Comparison of ENCODE assay signal across 8 cellular contexts in the genomic region with DNA sequence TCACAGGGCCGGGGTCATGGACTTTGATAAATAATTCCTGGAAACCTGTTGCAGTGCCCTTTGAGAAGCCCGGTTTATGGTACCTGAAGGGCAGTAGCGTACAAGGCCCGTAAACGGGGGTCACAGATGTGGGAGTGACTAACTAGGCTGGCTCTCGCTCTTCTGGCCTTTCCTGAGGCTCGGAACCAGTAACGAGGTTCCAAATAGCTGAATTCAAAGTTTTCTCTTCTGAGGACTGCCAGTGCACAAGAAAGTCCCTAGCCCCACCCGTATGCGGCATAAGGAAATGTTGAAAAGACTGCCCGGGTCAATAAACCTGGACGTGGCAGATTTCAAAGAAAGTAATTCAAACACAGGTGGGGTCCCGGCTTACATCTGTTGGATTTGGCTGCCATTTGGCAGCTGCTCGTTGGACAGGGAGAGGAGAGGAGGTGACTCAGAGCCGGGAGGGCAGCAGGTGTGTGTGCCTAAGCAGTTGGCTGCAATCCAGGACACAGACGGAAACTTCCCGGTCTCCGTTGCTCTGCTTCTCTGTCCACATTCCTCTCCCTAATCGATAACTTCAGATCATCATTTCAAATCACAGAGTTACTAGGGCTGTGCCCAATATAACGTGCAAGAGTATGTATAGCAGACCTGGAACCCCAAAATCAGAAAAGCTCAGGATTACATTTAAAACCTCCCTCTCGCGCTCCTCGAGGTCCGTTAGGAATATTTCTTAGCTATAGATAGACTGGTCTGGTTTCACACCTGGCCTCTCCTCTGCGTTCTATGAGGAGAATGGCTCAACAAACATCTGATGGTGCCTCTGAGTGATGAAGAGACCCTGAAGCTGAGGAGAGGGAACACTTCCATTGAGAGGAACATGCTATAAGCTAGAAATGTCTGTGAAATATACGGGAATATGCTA. TPM values are rescaled to one million over a fixed set of nuclear protein-coding genes. Genes with fewer than 3 reads are reported as not detected.
DNase-seq lines count a peak whose midpoint lies in the region; ATAC-seq and TF ChIP-seq lines count a peak whose summit lies in the region.

No MANE protein-coding gene starts in this region.

- DNase-seq in COR-L47 (lab: John Stamatoyannopoulos, UW) (peak; percentile 93), SHP77 treated with DMSO at 0.1 percent for 48 hours (lab: John Stamatoyannopoulos, UW) (peak; percentile 97), hypothalamus (lab: John Stamatoyannopoulos, UW) (peak in 33 of 51 donors; percentile 2 to 81 (median 23)), retinal pigment epithelial cell (ENCODE audit: low read depth) (peak; percentile 24)
- peak; percentile 21 for DNase-seq in Jurkat, Clone E6-1 (ENCODE audit: low read depth, low spot score)

- peak; percentile 11 for ATAC-seq in GM21390 (IDR thresholded peaks at IDR 0.05; ENCODE audit: unreplicated experiment)
- no peak for ATAC-seq in HG03469 (IDR thresholded peaks at IDR 0.05; ENCODE audit: unreplicated experiment)

- no peak for TF ChIP-seq CTCF in retinal pigment epithelial cell (conservative IDR thresholded peaks at IDR 0.05; ENCODE audit: low read depth, low read length)

- H3K27ac ChIP-seq in angular gyrus (ENCODE audit: low read depth, low read length): peak overlapping the region; percentile 73

- H3K4me3 ChIP-seq in Jurkat, Clone E6-1 (ENCODE audit: low read length): peak overlapping the region; percentile 65
- H3K4me3 ChIP-seq in retinal pigment epithelial cell (ENCODE audit: low read length): peak overlapping the region; percentile 75

RNA-seq across cellular contexts. Expression of a gene that starts 0.8 kb away (rescaled TPM):
- polyA plus RNA-seq in Jurkat, Clone E6-1 (2012; ENCODE audit: insufficient read depth, insufficient read length): 59.5 TPM

Comparison
In these comparisons a context has a peak if more than half of its experiments do, and no peak if none do; other contexts are left out.
1. DNase-seq: peak in every context shown above with its lines; median percentile 97 in SHP77 treated with DMSO at 0.1 percent for 48 hours; 93 in COR-L47; 24 in retinal pigment epithelial cell; 23 in hypothalamus; 21 in Jurkat, Clone E6-1.